Comparison of ENCODE assay signal across 1 cellular context in the genomic region with DNA sequence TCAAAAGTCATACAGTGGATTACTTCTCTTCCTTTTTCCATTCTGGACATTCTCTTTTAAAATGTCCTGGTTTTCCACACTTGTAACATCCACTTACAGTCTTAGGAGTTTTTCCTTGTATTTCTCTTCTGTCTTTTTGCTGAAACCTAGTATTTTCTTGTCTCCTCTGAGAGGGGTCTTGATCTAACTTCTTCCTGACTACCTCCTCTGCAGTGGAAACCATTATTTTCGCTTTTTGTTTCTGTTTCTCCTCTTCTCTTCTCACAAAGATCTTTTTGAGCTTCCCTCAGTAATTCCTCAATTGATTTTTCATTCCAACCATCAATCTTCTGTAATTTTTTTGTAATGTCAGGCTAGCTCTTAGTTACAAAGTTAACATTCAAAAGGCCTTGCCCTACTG.
TF ChIP-seq lines count a peak whose summit lies in the region.

No MANE protein-coding gene starts in this region.

TF ChIP-seq in GM12878, 131 proteins besides CTCF, POLR2A, EP300 and RAD21:
- TF ChIP-seq SMC3 (IDR thresholded peaks at IDR 0.05; ENCODE audit: borderline replicate concordance, low read length) (no peak), NKRF (conservative IDR thresholded peaks at IDR 0.05) (no peak), RBBP5 (conservative IDR thresholded peaks at IDR 0.05) (no peak), ZBTB11 (CRISPR knock-in tag; IDR thresholded peaks at IDR 0.05) (no peak), TARDBP (IDR thresholded peaks at IDR 0.05; ENCODE audit: borderline replicate concordance) (no peak), GATAD2B (conservative IDR thresholded peaks at IDR 0.05; ENCODE audit: low read depth) (no peak)
TF ChIP-seq in GM12878: peak in this region for 0.
